ENCODE assay signal across 1 cellular context in genomic region chr20:4682682-4683081, GRCh38.
TF ChIP-seq lines count a peak whose summit lies in the region.

No MANE protein-coding gene starts in this region.

TF ChIP-seq in HepG2, 621 proteins besides CTCF, POLR2A, EP300 and RAD21:
- TF ChIP-seq ZNF75D (CRISPR knock-in tag; IDR thresholded peaks at IDR 0.05; ENCODE audit: borderline replicate concordance) (no peak), ZFAT (CRISPR knock-in tag; conservative IDR thresholded peaks at IDR 0.05) (no peak), ZNF121 (CRISPR knock-in tag; IDR thresholded peaks at IDR 0.05) (peak; percentile 39; the same call in 1 of the 2 replicates), ZNF563 (CRISPR knock-in tag; IDR thresholded peaks at IDR 0.05) (no peak), MTERF4 (CRISPR knock-in tag; IDR thresholded peaks at IDR 0.05) (no peak), ZNF777 (CRISPR knock-in tag; IDR thresholded peaks at IDR 0.05) (no peak), PAWR (CRISPR knock-in tag; IDR thresholded peaks at IDR 0.05; ENCODE audit: borderline replicate concordance) (no peak), ZNF20 (CRISPR knock-in tag; IDR thresholded peaks at IDR 0.05) (no peak), TFDP1 (CRISPR knock-in tag; IDR thresholded peaks at IDR 0.05; ENCODE audit: borderline replicate concordance) (no peak)
TF ChIP-seq in HepG2: peak in this region for 1.
